In the genomic region with DNA sequence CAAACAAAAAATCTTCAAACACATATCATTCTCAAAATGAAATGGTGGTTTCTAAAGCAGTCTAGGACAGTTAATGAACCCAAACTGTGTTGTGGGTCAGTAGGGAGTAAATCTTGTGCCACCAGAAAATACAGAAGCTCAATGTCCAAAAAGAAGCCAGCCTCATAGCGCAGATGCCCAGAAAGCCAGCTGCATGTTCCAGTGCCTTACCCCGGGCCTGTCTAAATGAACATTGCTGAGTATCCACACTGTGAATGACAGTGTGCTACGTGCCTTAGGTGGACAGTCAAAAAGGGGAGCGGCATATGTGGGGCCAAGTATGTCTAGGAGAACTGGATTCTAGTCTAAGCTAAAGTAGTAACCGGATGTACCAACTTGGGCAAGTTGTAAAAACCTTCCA, we compare ENCODE assay signal across 19 cellular contexts. TPM values are rescaled to one million over a fixed set of nuclear protein-coding genes. Genes with fewer than 3 reads are reported as not detected.
DNase-seq lines count a peak whose midpoint lies in the region; ATAC-seq and TF ChIP-seq lines count a peak whose summit lies in the region.
"Had no signal": no experiment of that assay in that cellular context is flagged by ENCODE, and none has a peak within 500 bp of the region (broad histone marks: within the 10 kb centered on the region; RNA-seq: fewer than 3 reads in every experiment).

No MANE protein-coding gene starts in this region.

- intact Hi-C loops in activated CD4-positive, alpha-beta T cell treated with anti-CD3 and anti-CD28 coated beads, Interleukin-2, amount 10 ng/mL, durations not matched to agents 24 days and 14 days (cut with micrococcal nuclease), result no loop called here
- intact Hi-C loops in dorsolateral prefrontal cortex (cut with DNase I), result no loop called here

- peaks cover 61% of the 10 kb centered on the region for H3K4me1 ChIP-seq in HUES64 (ENCODE audit: insufficient read depth, low read length)

- H3K27me3 ChIP-seq in HUES64 (ENCODE audit: insufficient read depth, low read length), result no peaks in the 10 kb centered on the region
- H3K27me3 ChIP-seq in dorsolateral prefrontal cortex, result no peaks in the 10 kb centered on the region
- H3K27me3 ChIP-seq: MG63, vagina had no signal

- H3K27ac ChIP-seq in HUES64 (ENCODE audit: low read depth, low read length) (peak overlapping the region; percentile 7; the same call in 1 of the 2 replicates), dorsolateral prefrontal cortex (peak overlapping the region in 49 of 59 donors; percentile 0 to 81 (median 53))
- H3K27ac ChIP-seq: vagina had no signal

- no peak for ATAC-seq in GM21825 (IDR thresholded peaks at IDR 0.05; ENCODE audit: unreplicated experiment)
- no peak for ATAC-seq in HG02938 (IDR thresholded peaks at IDR 0.05; ENCODE audit: unreplicated experiment)
- ATAC-seq in HG03139 (IDR thresholded peaks at IDR 0.05; ENCODE audit: unreplicated experiment), result no peak

- no peaks in the 10 kb centered on the region for H3K9me3 ChIP-seq in HUES64 (ENCODE audit: insufficient read depth, low read depth, low read length)
- H3K9me3 ChIP-seq: MG63, vagina had no signal

- no peak overlapping the region for H3K9ac ChIP-seq in HUES64 (ENCODE audit: low read depth, low read length)

- 93% methylated on average over 5 of the region's 5 CpGs for WGBS in HUES64

- no peaks in the 10 kb centered on the region for H3K36me3 ChIP-seq in HUES64 (ENCODE audit: insufficient read depth, low read length)
- H3K36me3 ChIP-seq: MG63, vagina had no signal

- H3K4me3 Mint-ChIP-seq in activated CD4-positive, alpha-beta T cell treated with anti-CD3 and anti-CD28 coated beads, Interleukin-2, amount 10 ng/mL, durations not matched to agents 24 days and 14 days, result no peak overlapping the region
- H3K4me3 Mint-ChIP-seq in nephron, result no peak overlapping the region
- H3K4me3 Mint-ChIP-seq: T-helper 2 cell treated with Interferon-gamma antibody and Interleukin-4, amounts not matched to agents 5 μg/mL and 100 μg/mL, for 36 hours had no signal

- peaks cover 90% of the 10 kb centered on the region for H3K4me1 Mint-ChIP-seq in activated CD4-positive, alpha-beta T cell treated with anti-CD3 and anti-CD28 coated beads, Interleukin-2, amount 10 ng/mL, durations not matched to agents 24 days and 14 days
- H3K4me1 Mint-ChIP-seq in nephron, result peaks cover 59% of the 10 kb centered on the region

- peak overlapping the region; percentile 50 for H3K27ac Mint-ChIP-seq in activated CD4-positive, alpha-beta T cell treated with anti-CD3 and anti-CD28 coated beads, Interleukin-2, amount 10 ng/mL, durations not matched to agents 24 days and 14 days
- peak overlapping the region in 2 of 3 experiments; percentile 9 to 22 for H3K27ac Mint-ChIP-seq in nephron
- H3K27ac Mint-ChIP-seq: T-helper 2 cell treated with Interferon-gamma antibody and Interleukin-4, amounts not matched to agents 5 μg/mL and 100 μg/mL, for 36 hours had no signal

- H3K9me3 Mint-ChIP-seq in activated CD4-positive, alpha-beta T cell treated with anti-CD3 and anti-CD28 coated beads, Interleukin-2, amount 10 ng/mL, durations not matched to agents 24 days and 14 days, result no peaks in the 10 kb centered on the region
- no peaks in the 10 kb centered on the region for H3K9me3 Mint-ChIP-seq in nephron
- H3K9me3 Mint-ChIP-seq: T-helper 2 cell treated with Interferon-gamma antibody and Interleukin-4, amounts not matched to agents 5 μg/mL and 100 μg/mL, for 36 hours had no signal

- no peak for DNase-seq in activated CD4-positive, alpha-beta T cell treated with anti-CD3 and anti-CD28 coated beads, Interleukin-2, amount 10 ng/mL, durations not matched to agents 24 days and 14 days
- no peak for DNase-seq in activated CD4-positive, alpha-beta T cell treated with anti-CD3 and anti-CD28 coated beads for 48 hours
- peak in 1 of 10 donors; percentile 45 for DNase-seq in dorsolateral prefrontal cortex
- DNase-seq: activated naive CD4-positive, alpha-beta T cell; cortex of kidney; DMS 273 treated with DMSO at 0.1 percent for 48 hours; foreskin fibroblast; MG63; NCI-H1694 treated with DMSO at 0.1 percent for 48 hours; NK-92 treated with Interleukin-12 subunit alpha and Interleukin-12 subunit beta, amount 100 ng/mL, for 24 hours; stimulated activated CD4-positive, alpha-beta T cell treated with anti-CD3 and anti-CD28 coated beads, Interleukin-4, amount 100 ng/mL, for 1 hour had no signal

- no peaks in the 10 kb centered on the region for H3K27me3 Mint-ChIP-seq in activated CD4-positive, alpha-beta T cell treated with anti-CD3 and anti-CD28 coated beads, Interleukin-2, amount 10 ng/mL, durations not matched to agents 24 days and 14 days
- no peaks in the 10 kb centered on the region for H3K27me3 Mint-ChIP-seq in nephron (ENCODE audit: low read depth)

- peaks cover 67% of the 10 kb centered on the region for H3K36me3 Mint-ChIP-seq in activated CD4-positive, alpha-beta T cell treated with anti-CD3 and anti-CD28 coated beads, Interleukin-2, amount 10 ng/mL, durations not matched to agents 24 days and 14 days (ENCODE audit: low read depth)
- no peaks in the 10 kb centered on the region for H3K36me3 Mint-ChIP-seq in nephron (ENCODE audit: low read depth)

- TF ChIP-seq CTCF in dorsolateral prefrontal cortex (IDR thresholded peaks at IDR 0.05 in 54 of 56, conservative IDR thresholded peaks at IDR 0.05 in 2 of 56; ENCODE audit: low read depth in 1 of 56, partially characterized antibody in 56 of 56) (no peak), nephron (IDR thresholded peaks at IDR 0.05; ENCODE audit: unreplicated experiment in 3 of 3) (no peak)

- no peak overlapping the region for H3K4me3 ChIP-seq in HUES64 (ENCODE audit: low read length)
- H3K4me3 ChIP-seq in dorsolateral prefrontal cortex, result peak overlapping the region in 2 of 59 donors; percentile 2 to 10
- H3K4me3 ChIP-seq: MG63, smooth muscle cell, vagina had no signal

RNA-seq across cellular contexts. Expression of a gene that starts 10.9 kb away (rescaled TPM):
- total RNA-seq in activated CD4-positive, alpha-beta T cell treated with anti-CD3 and anti-CD28 coated beads, Interleukin-2, amount 10 ng/mL, durations not matched to agents 24 days and 14 days, result 331 and 341 TPM in 2 replicates
- 68.1 TPM for polyA plus RNA-seq in HUES64 (2013, experiment 1 of 2)
- 68.6 TPM for polyA plus RNA-seq in HUES64 (2013, experiment 2 of 2)
- total RNA-seq in dorsolateral prefrontal cortex, result 100 to 1,000 TPM; 174 to 413 (median 233) TPM
